ENCODE assay signal across 9 cellular contexts in the genomic region with DNA sequence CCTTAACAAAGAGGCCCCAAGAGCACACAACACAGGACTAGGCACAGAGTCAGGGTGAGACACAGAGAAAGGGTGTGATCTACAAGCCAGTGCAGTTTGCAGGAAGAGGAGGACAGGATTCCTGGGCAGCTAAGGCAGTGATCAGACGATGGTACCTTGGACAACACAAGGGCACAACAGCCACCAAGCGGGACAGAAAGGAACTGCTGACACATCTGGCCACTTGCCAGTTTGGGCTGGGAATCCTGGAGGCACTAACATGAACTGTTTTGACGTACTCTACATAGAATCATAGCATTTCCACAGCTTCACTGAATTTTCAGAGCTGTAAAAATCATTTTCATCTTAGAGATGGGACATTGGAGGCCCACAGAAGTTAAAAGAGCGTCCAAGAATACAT.
DNase-seq lines count a peak whose midpoint lies in the region; ATAC-seq and TF ChIP-seq lines count a peak whose summit lies in the region.
"Had no signal": no experiment of that assay in that cellular context is flagged by ENCODE, and none has a peak within 500 bp of the region (broad histone marks: within the 10 kb centered on the region; RNA-seq: fewer than 3 reads in every experiment).

No MANE protein-coding gene starts in this region.

- H3K9ac ChIP-seq in H9 (ENCODE audit: extremely low read depth, insufficient read length, low read length) = no peak overlapping the region
- H3K9ac ChIP-seq in SK-N-SH = no peak overlapping the region

- no peak overlapping the region for H3K56ac ChIP-seq in H9 (ENCODE audit: insufficient read length, low read depth, low read length)

- ATAC-seq in CD8-positive, alpha-beta T cell = no peak
- ATAC-seq in GM19397 (IDR thresholded peaks at IDR 0.05; ENCODE audit: unreplicated experiment) (no peak), HG03378 (IDR thresholded peaks at IDR 0.05; ENCODE audit: unreplicated experiment) (no peak)

- no peak overlapping the region for H2BK15ac ChIP-seq in H9 (ENCODE audit: low read depth, low read length)

- peak; percentile 45 for TF ChIP-seq RAD21 in SK-N-SH (IDR thresholded peaks at IDR 0.05; ENCODE audit: low read length)

- H2AFZ ChIP-seq in H9 (ENCODE audit: low read length) = no peak overlapping the region
- H2AFZ ChIP-seq in SK-N-SH (ENCODE audit: low read depth) = no peak overlapping the region
- no peak overlapping the region for H2AFZ ChIP-seq in hepatocyte

- WGBS in H9 (ENCODE audit: extremely low coverage, insufficient read length, low lambda C conversion rate) = no CpG with 5 or more reads among the region's 4 CpGs
- 2% methylated on average over 4 of the region's 4 CpGs for WGBS in SK-N-SH (ENCODE audit: low lambda C conversion rate)
- 61% methylated on average over 4 of the region's 4 CpGs for WGBS in hepatocyte (ENCODE audit: low lambda C conversion rate, missing lambda C conversion rate)

- H3K18ac ChIP-seq in H9 (ENCODE audit: insufficient read length, low read depth, low read length) = no peak overlapping the region

- H3K4ac ChIP-seq in H9 (ENCODE audit: low read depth, low read length) = no peak overlapping the region

- no peak overlapping the region for H4K8ac ChIP-seq in H9 (replicated peaks; ENCODE audit: insufficient read length, low read depth, low read length)

- TF ChIP-seq CTCF in H9 (conservative IDR thresholded peaks at IDR 0.05) = peak; percentile 55
- peak; percentile 58 for TF ChIP-seq CTCF in SK-N-SH (IDR thresholded peaks at IDR 0.05)
- no peak for TF ChIP-seq CTCF in hepatocyte (IDR thresholded peaks at IDR 0.05; ENCODE audit: poor library complexity)
- TF ChIP-seq CTCF in CD8-positive, alpha-beta T cell (IDR thresholded peaks at IDR 0.05) = no peak

- no peak overlapping the region for H3T11ph ChIP-seq in H9 (ENCODE audit: low read length)

- peaks cover 7 to 12% of the 10 kb centered on the region in 2 experiments for H3K4me1 Mint-ChIP-seq in H9
- no peaks in the 10 kb centered on the region for H3K4me1 Mint-ChIP-seq in CD8-positive, alpha-beta T cell (ENCODE audit: low read depth)

- no peak overlapping the region for H3K23ac ChIP-seq in H9 (ENCODE audit: insufficient read length, low read depth, low read length)

- H4K20me1 ChIP-seq in H9 (ENCODE audit: control insufficient read depth, insufficient read depth, insufficient read length) (no peaks in the 10 kb centered on the region), SK-N-SH (ENCODE audit: insufficient read depth) (no peaks in the 10 kb centered on the region), hepatocyte (ENCODE audit: insufficient read depth, poor library complexity, severe bottlenecking) (no peaks in the 10 kb centered on the region)

- no peak overlapping the region for H3K14ac ChIP-seq in H9 (ENCODE audit: insufficient read depth, low read length)

- H3K4me3 Mint-ChIP-seq in H9 = no peak overlapping the region
- H3K4me3 Mint-ChIP-seq in CD8-positive, alpha-beta T cell = no peak overlapping the region

- H2BK120ac ChIP-seq in H9 (ENCODE audit: low read depth, low read length, poor library complexity, severe bottlenecking) = no peak overlapping the region

- H4K5ac ChIP-seq in H9 (ENCODE audit: insufficient read length, low read depth, low read length) = no peak overlapping the region

- no peaks in the 10 kb centered on the region for H3K27me3 ChIP-seq in H9 (ENCODE audit: insufficient read depth, low read length)
- H3K27me3 ChIP-seq in SK-N-SH (ENCODE audit: insufficient read depth) = no peaks in the 10 kb centered on the region; the same call in 1 of the 2 replicates
- H3K27me3 ChIP-seq in hepatocyte = no peaks in the 10 kb centered on the region
- H3K27me3 ChIP-seq in CD8-positive, alpha-beta T cell (ENCODE audit: insufficient read depth, low read length) = no peaks in the 10 kb centered on the region

- no peaks in the 10 kb centered on the region for H3K36me3 Mint-ChIP-seq in H9 (ENCODE audit: insufficient read depth in 1 of 3, low read depth in 3 of 3)
- H3K36me3 Mint-ChIP-seq in CD8-positive, alpha-beta T cell = no peaks in the 10 kb centered on the region

- no peaks in the 10 kb centered on the region for H3K9me3 Mint-ChIP-seq in H9
- H3K9me3 Mint-ChIP-seq in CD8-positive, alpha-beta T cell = no peaks in the 10 kb centered on the region

- TF ChIP-seq EP300 in SK-N-SH (IDR thresholded peaks at IDR 0.05; ENCODE audit: borderline replicate concordance in 1 of 2, low read depth in 1 of 2, low read length in 1 of 2) = no peak

- intact Hi-C loops in CD8-positive, alpha-beta T cell (cut with DNase I, micrococcal nuclease) = no loop called here

- H2BK12ac ChIP-seq in H9 (ENCODE audit: insufficient read length, low read depth, low read length) = no peak overlapping the region

- H3K27ac ChIP-seq in H9 (ENCODE audit: insufficient read length, low read depth, low read length) (no peak overlapping the region), SK-N-SH (ENCODE audit: low read depth in 2 of 2, low read length in 1 of 2) (no peak overlapping the region), hepatocyte (no peak overlapping the region)
- H3K27ac ChIP-seq in CD8-positive, alpha-beta T cell (ENCODE audit: low read depth, low read length) = no peak overlapping the region
- H3K27ac ChIP-seq: epithelial cell of prostate had no signal

- H3K36me3 ChIP-seq in SK-N-SH (replicated peaks in 1 of 2; ENCODE audit: control insufficient read depth in 1 of 2, insufficient read depth in 2 of 2, low read length in 1 of 2) (no peaks in the 10 kb centered on the region), hepatocyte (replicated peaks; ENCODE audit: insufficient read depth, low read depth) (no peaks in the 10 kb centered on the region)
- no peaks in the 10 kb centered on the region for H3K36me3 ChIP-seq in CD8-positive, alpha-beta T cell (ENCODE audit: insufficient read depth, low read length)

- H3K9me2 ChIP-seq in SK-N-SH (no peaks in the 10 kb centered on the region), hepatocyte (replicated peaks; ENCODE audit: insufficient read depth) (no peaks in the 10 kb centered on the region)

- DNase-seq in D341Med (ENCODE audit: low spot score) = peak; percentile 35
- DNase-seq in H9 = peak; percentile 46
- DNase-seq in SK-N-SH = peak; percentile 42
- peak; percentile 73 for DNase-seq in hepatocyte (ENCODE audit: low spot score)
- DNase-seq in CD8-positive, alpha-beta T cell = no peak
- DNase-seq in SW 1271 (lab: John Stamatoyannopoulos, UW) = no peak

- no peak overlapping the region for H3K4me2 ChIP-seq in H9 (ENCODE audit: insufficient read depth, insufficient read length, low read length)
- no peak overlapping the region for H3K4me2 ChIP-seq in SK-N-SH
- no peak overlapping the region for H3K4me2 ChIP-seq in hepatocyte

- CTCF ChIA-PET in SK-N-SH (lab: Yijun Ruan, JAX) = interaction anchor here (0.5 to 0.8 kb wide), 4 partner anchors 76 to 265 kb away, joined by 3 read pairs; no protein-coding TSS in a partner anchor
- CTCF ChIA-PET in CD8-positive, alpha-beta T cell (lab: Charles Lee) = no interaction called here

- H3K27me3 Mint-ChIP-seq in H9 (ENCODE audit: low read depth) = no peaks in the 10 kb centered on the region
- no peaks in the 10 kb centered on the region for H3K27me3 Mint-ChIP-seq in CD8-positive, alpha-beta T cell (ENCODE audit: low read depth)

- no peak overlapping the region for H2BK20ac ChIP-seq in H9 (ENCODE audit: low read depth, low read length, poor library complexity, severe bottlenecking)

- POLR2A ChIA-PET in SK-N-SH (lab: Yijun Ruan, JAX) = no interaction called here
- POLR2A ChIA-PET in CD8-positive, alpha-beta T cell (lab: Charles Lee) = no interaction called here

- H3K9me3 ChIP-seq in H9 (ENCODE audit: control insufficient read depth, low read depth, low read length) (no peaks in the 10 kb centered on the region), SK-N-SH (no peaks in the 10 kb centered on the region), hepatocyte (ENCODE audit: low read depth) (no peaks in the 10 kb centered on the region)
- no peaks in the 10 kb centered on the region for H3K9me3 ChIP-seq in CD8-positive, alpha-beta T cell (ENCODE audit: low read length)

- no peak overlapping the region for H2BK5ac ChIP-seq in H9 (ENCODE audit: insufficient read length, low read length)

- H3K79me1 ChIP-seq in H9 (ENCODE audit: insufficient read depth, low read depth, low read length, poor library complexity, severe bottlenecking) = no peaks in the 10 kb centered on the region

- no peaks in the 10 kb centered on the region for H3F3A ChIP-seq in SK-N-SH (replicated peaks; ENCODE audit: insufficient read depth)

- H3K4me3 ChIP-seq in SK-N-SH (ENCODE audit: low read depth in 2 of 2, low read length in 1 of 2) (no peak overlapping the region), hepatocyte (no peak overlapping the region)
- no peak overlapping the region for H3K4me3 ChIP-seq in CD8-positive, alpha-beta T cell (ENCODE audit: low read depth, low read length)

- H4K91ac ChIP-seq in H9 (ENCODE audit: insufficient read length, low read depth, low read length) = no peak overlapping the region

- no peaks in the 10 kb centered on the region for H3K23me2 ChIP-seq in H9 (ENCODE audit: insufficient read length, low read depth, low read length, poor library complexity, severe bottlenecking)

- H3K79me2 ChIP-seq in H9 (ENCODE audit: insufficient read depth, low read length) (no peaks in the 10 kb centered on the region), SK-N-SH (ENCODE audit: insufficient read depth) (no peaks in the 10 kb centered on the region), hepatocyte (no peaks in the 10 kb centered on the region)

- H2AK5ac ChIP-seq in H9 (ENCODE audit: insufficient read length, low read length) = no peak overlapping the region

- H3K4me1 ChIP-seq in H9 (ENCODE audit: insufficient read depth, low read length) (no peaks in the 10 kb centered on the region), SK-N-SH (ENCODE audit: control insufficient read depth in 1 of 2, insufficient read depth in 2 of 2, low read depth in 1 of 2, low read length in 1 of 2) (no peaks in the 10 kb centered on the region), hepatocyte (ENCODE audit: insufficient read depth) (no peaks in the 10 kb centered on the region)
- no peaks in the 10 kb centered on the region for H3K4me1 ChIP-seq in CD8-positive, alpha-beta T cell (ENCODE audit: insufficient read depth, low read length)

- H3K27ac Mint-ChIP-seq in H9 = no peak overlapping the region
- no peak overlapping the region for H3K27ac Mint-ChIP-seq in CD8-positive, alpha-beta T cell

Comparison
In these comparisons a context has a peak if more than half of its experiments do, and no peak if none do; other contexts are left out.
1. DNase-seq: peak in D341Med (single experiment), H9 (single experiment), SK-N-SH (single experiment) and hepatocyte (single experiment); none in CD8-positive, alpha-beta T cell (0 of 7) and SW 1271 (0 of 2).
2. CTCF ChIP-seq: peak in H9 (single experiment) and SK-N-SH (single experiment); none in hepatocyte (single experiment) and CD8-positive, alpha-beta T cell (single experiment).